8 cellular contexts compared by ENCODE assay signal in the genomic region with DNA sequence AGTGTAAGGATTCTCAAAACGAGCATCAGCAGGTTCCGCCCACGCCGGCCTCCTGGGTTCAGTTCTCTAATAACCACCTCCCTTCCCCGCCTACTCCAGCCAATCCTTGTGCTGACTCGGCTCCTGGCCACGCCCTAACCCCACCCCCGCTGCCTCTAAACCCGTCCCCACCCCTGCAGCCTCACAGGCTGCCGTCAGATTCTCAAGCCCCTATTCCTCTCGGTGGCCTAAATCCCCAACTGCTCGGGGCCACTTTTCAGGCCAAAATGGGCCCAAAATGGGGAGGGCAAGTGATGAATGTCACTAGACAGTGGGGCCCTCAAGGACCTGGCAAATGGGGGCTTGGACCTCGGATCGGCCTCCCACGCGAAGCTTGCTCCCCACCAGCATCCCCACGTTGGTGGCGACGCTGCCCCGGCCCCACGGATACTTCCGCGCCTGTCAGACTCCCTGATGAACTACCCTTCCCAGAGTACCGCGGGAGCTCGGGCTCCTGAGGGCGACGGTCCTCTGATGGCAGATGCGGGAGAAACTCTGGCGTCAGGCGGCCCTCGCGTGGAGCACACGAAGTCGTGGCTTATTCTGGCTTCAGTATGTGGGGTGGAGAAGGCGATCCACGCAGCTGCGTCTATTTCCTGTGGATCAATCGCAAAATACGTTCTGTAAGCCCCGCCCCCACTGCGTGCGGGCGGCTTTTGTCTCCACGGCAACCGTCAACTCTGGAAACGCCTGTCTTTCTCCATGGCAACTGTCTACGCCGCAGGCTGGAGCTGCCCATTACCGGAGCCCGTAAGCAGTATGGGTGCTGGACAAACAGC. TPM values are rescaled to one million over a fixed set of nuclear protein-coding genes. Genes with fewer than 3 reads are reported as not detected.
A peak's percentile ranks its signal among the peaks of the same experiment; 100 is the strongest.
DNase-seq lines count a peak whose midpoint lies in the region; ATAC-seq and TF ChIP-seq lines count a peak whose summit lies in the region.

No MANE protein-coding gene starts in this region.

- TF ChIP-seq POLR2A in lower leg skin (IDR thresholded peaks at IDR 0.05), result no peak

- H3K4me3 ChIP-seq in lower leg skin (ENCODE audit: low read depth, poor library complexity, severe bottlenecking), result peak overlapping the region; percentile 19

- intact Hi-C loops in lower leg skin (cut with DNase I; ENCODE audit: low total_unique reads), result no loop called here

- DNase-seq in GM19238 (ENCODE audit: insufficient read length, low spot score) (peak; percentile 27), NCI-H2196 (lab: John Stamatoyannopoulos, UW; ENCODE audit: unreplicated experiment) (peak; percentile 90), dermis blood vessel endothelial cell (peak; percentile 76), lower leg skin (ENCODE audit: low spot score in 2 of 2) (peak; percentile 82 to 93), islet precursor cell (no peak)
- peak; percentile 91 to 93 for DNase-seq in activated CD4-positive, alpha-beta T cell treated with anti-CD3 and anti-CD28 coated beads, Interleukin-2, amount 50 U/mL, for 4 hours
- peak; percentile 84 for DNase-seq in stimulated activated CD4-positive, alpha-beta T cell treated with anti-CD3 and anti-CD28 coated beads, Interleukin-4, amount 100 ng/mL, for 24 hours

- WGBS in lower leg skin, 2 donors, result 1 to 2% methylated on average over 48 to 51 of the region's 51 CpGs

- no peak for TF ChIP-seq CTCF in lower leg skin (IDR thresholded peaks at IDR 0.05)

- ATAC-seq in HG03196 (IDR thresholded peaks at IDR 0.05; ENCODE audit: unreplicated experiment), result no peak

RNA-seq across cellular contexts. Expression of gene ZNF473, which starts 24.8 kb away (rescaled TPM):
- total RNA-seq in dermis blood vessel endothelial cell (6.9 and 12.3 TPM in 2 replicates), lower leg skin (10 to 100 TPM in 3 of 4 donors, 1 to 10 TPM in 1; 6.7 to 16.7 (median 10.5) TPM)

RNA-seq across cellular contexts. Expression of gene VRK3, which starts 25.4 kb away (rescaled TPM):
- total RNA-seq in dermis blood vessel endothelial cell (23.9 and 25.5 TPM in 2 replicates), lower leg skin (10 to 100 TPM; 16.6 to 56.4 (median 29.7) TPM)
